ENCODE assay signal across 8 cellular contexts in the genomic region with DNA sequence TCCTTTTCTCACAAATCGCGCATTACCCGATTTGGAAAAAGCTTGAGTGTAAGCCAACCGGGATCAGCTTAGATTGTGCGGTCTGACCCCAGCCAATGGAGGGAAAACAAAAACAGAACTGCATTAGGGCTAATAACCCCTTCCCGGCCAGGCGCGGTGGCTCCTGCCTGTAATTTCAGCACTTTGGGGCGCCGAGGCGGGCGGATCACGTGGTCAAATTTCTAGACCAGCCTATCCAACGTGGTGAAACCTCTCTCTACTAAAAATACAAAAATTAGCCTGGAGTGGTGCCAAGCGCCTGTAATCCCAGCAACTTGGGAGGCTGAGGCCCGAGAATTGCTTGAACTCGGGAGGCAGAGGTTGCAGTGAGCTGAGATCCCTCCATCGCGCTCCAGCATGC. TPM values are rescaled to one million over a fixed set of nuclear protein-coding genes. Genes with fewer than 3 reads are reported as not detected.
A peak's percentile ranks its signal among the peaks of the same experiment; 100 is the strongest.
DNase-seq lines count a peak whose midpoint lies in the region; ATAC-seq and TF ChIP-seq lines count a peak whose summit lies in the region.

No MANE protein-coding gene starts in this region.

- no peak overlapping the region for H3K27ac ChIP-seq in gastrocnemius medialis

- peaks cover 0 to 4% of the 10 kb centered on the region in 2 donors for H3K4me1 ChIP-seq in gastrocnemius medialis

- no peaks in the 10 kb centered on the region for H3K9me3 ChIP-seq in gastrocnemius medialis

- no peak for TF ChIP-seq CTCF in gastrocnemius medialis (IDR thresholded peaks at IDR 0.05 in 4 of 5, conservative IDR thresholded peaks at IDR 0.05 in 1 of 5)

- no peaks in the 10 kb centered on the region for H3K27me3 Mint-ChIP-seq in activated naive CD8-positive, alpha-beta T cell treated with anti-CD3 and anti-CD28 coated beads, Interleukin-2, amount 10 ng/mL, durations not matched to agents 7 days and 5 days

- in situ Hi-C loops in gastrocnemius medialis (cut with MboI; ENCODE audit: low sequenced_read_pairs in 4 of 4), result no loop called here

- POLR2A ChIA-PET in activated naive CD8-positive, alpha-beta T cell treated with anti-CD3 and anti-CD28 coated beads, Interleukin-2, amount 10 ng/mL, durations not matched to agents 7 days and 5 days (lab: Charles Lee), result interaction anchor here (0.6 to 3.0 kb wide), 8 partner anchors 40 to 1427 kb away, joined by 3 to 31 read pairs (median 5); partner anchors contain the start of genes ZNF101, ZNF253, ZNF486 and ZNF682

- H3K27ac Mint-ChIP-seq in activated naive CD8-positive, alpha-beta T cell treated with anti-CD3 and anti-CD28 coated beads, Interleukin-2, amount 10 ng/mL, durations not matched to agents 7 days and 5 days, result peak overlapping the region; percentile 87

- intact Hi-C loops in Right ventricle myocardium inferior (cut with DNase I), result loop anchor here (5.0 kb wide), 1 partner anchor 89 kb away; the partner anchor contains the start of gene ZNF486
- intact Hi-C loops in cardiac septum (cut with DNase I), result no loop called here
- intact Hi-C loops in gastrocnemius medialis (cut with DNase I; ENCODE audit: low total_unique reads), result no loop called here

- TF ChIP-seq POLR2A in gastrocnemius medialis (IDR thresholded peaks at IDR 0.05), result no peak

- peaks cover 46% of the 10 kb centered on the region for H3K36me3 Mint-ChIP-seq in activated naive CD8-positive, alpha-beta T cell treated with anti-CD3 and anti-CD28 coated beads, Interleukin-2, amount 10 ng/mL, durations not matched to agents 7 days and 5 days

- peak overlapping the region; percentile 96 for H3K4me3 Mint-ChIP-seq in activated naive CD8-positive, alpha-beta T cell treated with anti-CD3 and anti-CD28 coated beads, Interleukin-2, amount 10 ng/mL, durations not matched to agents 7 days and 5 days

- H3K4me1 Mint-ChIP-seq in activated naive CD8-positive, alpha-beta T cell treated with anti-CD3 and anti-CD28 coated beads, Interleukin-2, amount 10 ng/mL, durations not matched to agents 7 days and 5 days, result peaks cover 17% of the 10 kb centered on the region

- peaks cover 20% of the 10 kb centered on the region for H3K9me3 Mint-ChIP-seq in activated naive CD8-positive, alpha-beta T cell treated with anti-CD3 and anti-CD28 coated beads, Interleukin-2, amount 10 ng/mL, durations not matched to agents 7 days and 5 days

- H3K27me3 ChIP-seq in gastrocnemius medialis, result peaks cover 0 to 2% (median 0%) of the 10 kb centered on the region in 3 donors

- ATAC-seq in Right ventricle myocardium inferior, result peak; percentile 26
- ATAC-seq in activated naive CD8-positive, alpha-beta T cell treated with anti-CD3 and anti-CD28 coated beads, Interleukin-2, amount 10 ng/mL, durations not matched to agents 7 days and 5 days (ENCODE audit: low read depth), result no peak
- ATAC-seq in gastrocnemius medialis, result no peak
- ATAC-seq in HG03354 (IDR thresholded peaks at IDR 0.05; ENCODE audit: poor library complexity, severe bottlenecking, unreplicated experiment), result no peak
- ATAC-seq in GM21529 (IDR thresholded peaks at IDR 0.05; ENCODE audit: unreplicated experiment), result no peak
- ATAC-seq in GM18907 (IDR thresholded peaks at IDR 0.05; ENCODE audit: unreplicated experiment), result no peak

- peak overlapping the region; percentile 35 to 60 (median 54) for H3K4me3 ChIP-seq in gastrocnemius medialis

- no peaks in the 10 kb centered on the region for H3K36me3 ChIP-seq in gastrocnemius medialis

- DNase-seq in Right ventricle myocardium inferior (ENCODE audit: missing footprints) (no peak), cardiac septum (ENCODE audit: low spot score) (no peak), hepatic stellate cell (ENCODE audit: low spot score) (peak; percentile 8), gastrocnemius medialis (no peak)
- peak; percentile 45 for DNase-seq in activated naive CD8-positive, alpha-beta T cell treated with anti-CD3 and anti-CD28 coated beads, Interleukin-2, amount 10 ng/mL, durations not matched to agents 7 days and 5 days

RNA-seq across cellular contexts. Expression of gene ZNF90, which starts 0.9 kb away (rescaled TPM):
- total RNA-seq in Right ventricle myocardium inferior, result 1.1 TPM
- total RNA-seq in cardiac septum, result 0.94 TPM
- 10 to 100 TPM; 19.8 to 21.0 TPM for total RNA-seq in activated naive CD8-positive, alpha-beta T cell treated with anti-CD3 and anti-CD28 coated beads, Interleukin-2, amount 10 ng/mL, durations not matched to agents 7 days and 5 days
- total RNA-seq in gastrocnemius medialis, result under 1 TPM in 2 of 4 donors, not detected in 2; 0.22 to 0.42 TPM

RNA-seq across cellular contexts. Expression of gene ZNF682, which starts 39.4 kb away (rescaled TPM):
- total RNA-seq in Right ventricle myocardium inferior (7.0 TPM), cardiac septum (2.9 TPM), gastrocnemius medialis (1 to 10 TPM in 1 of 4 donors, under 1 TPM in 1, not detected in 2; 0.44 to 6.3 TPM)
- total RNA-seq in activated naive CD8-positive, alpha-beta T cell treated with anti-CD3 and anti-CD28 coated beads, Interleukin-2, amount 10 ng/mL, durations not matched to agents 7 days and 5 days, result 10 to 100 TPM; 13.1 to 16.9 TPM

Comparison
In these comparisons a context has a peak if more than half of its experiments do, and no peak if none do; other contexts are left out.
1. DNase-seq: peak in activated naive CD8-positive, alpha-beta T cell treated with anti-CD3 and anti-CD28 coated beads, Interleukin-2, amount 10 ng/mL, durations not matched to agents 7 days and 5 days (single experiment) and hepatic stellate cell (single experiment); none in Right ventricle myocardium inferior (single experiment), cardiac septum (single experiment) and gastrocnemius medialis (0 of 2).